Comparison of ENCODE assay signal across 18 cellular contexts in genomic region chr6:3286641-3287171, GRCh38. TPM values are rescaled to one million over a fixed set of nuclear protein-coding genes. Genes with fewer than 3 reads are reported as not detected.
DNase-seq lines count a peak whose midpoint lies in the region; ATAC-seq, FAIRE-seq and TF ChIP-seq lines count a peak whose summit lies in the region.
"Had no signal": no experiment of that assay in that cellular context is flagged by ENCODE, and none has a peak within 500 bp of the region (broad histone marks: within the 10 kb centered on the region; RNA-seq: fewer than 3 reads in every experiment).

No MANE protein-coding gene starts in this region.

- no peak for TF ChIP-seq EP300 in K562 (IDR thresholded peaks at IDR 0.05; ENCODE audit: low read length)

- ATAC-seq in K562: no peak
- ATAC-seq in naive thymus-derived CD4-positive, alpha-beta T cell: no peak
- no peak for ATAC-seq in GM21528 (IDR thresholded peaks at IDR 0.05; ENCODE audit: low FRiP score, unreplicated experiment)
- ATAC-seq: Panc1 had no signal

- H3K36me3 ChIP-seq in Peyer's patch: peaks cover 0 to 78% (median 0%) of the 10 kb centered on the region in 3 donors
- H3K36me3 ChIP-seq in K562 (ENCODE audit: control insufficient read depth, insufficient read depth, low read length): no peaks in the 10 kb centered on the region
- H3K36me3 ChIP-seq in naive thymus-derived CD4-positive, alpha-beta T cell (ENCODE audit: control insufficient read depth in 2 of 3, insufficient read depth in 3 of 3, low read length in 3 of 3): peaks cover 0 to 31% (median 0%) of the 10 kb centered on the region in 3 experiments
- H3K36me3 ChIP-seq: SJCRH30 had no signal

- BruUV-seq in K562 (replicated peaks; lab: Mats Ljungman, UMichigan): no TSS peak

- H3K4me1 ChIP-seq in Peyer's patch (no peaks in the 10 kb centered on the region), K562 (replicated peaks in 1 of 2; ENCODE audit: control insufficient read depth in 2 of 2, insufficient read depth in 2 of 2, low read length in 2 of 2) (peaks cover 22 to 53% of the 10 kb centered on the region in 2 experiments)
- H3K4me1 ChIP-seq in naive thymus-derived CD4-positive, alpha-beta T cell (ENCODE audit: control insufficient read depth in 2 of 2, insufficient read depth in 2 of 2, low read length in 2 of 2): no peaks in the 10 kb centered on the region
- H3K4me1 ChIP-seq: SJCRH30 had no signal

- no peak for TF ChIP-seq RAD21 in K562 (CRISPR knock-in tag; conservative IDR thresholded peaks at IDR 0.05 in 1 of 2, IDR thresholded peaks at IDR 0.05 in 1 of 2)

- H3K4me1 Mint-ChIP-seq in naive thymus-derived CD4-positive, alpha-beta T cell: no peaks in the 10 kb centered on the region

- H3K4me2 ChIP-seq in K562 (ENCODE audit: insufficient read depth, low read length): no peak overlapping the region

- H3K9ac ChIP-seq in K562 (ENCODE audit: insufficient read depth in 1 of 2, low read depth in 2 of 2, low read length in 2 of 2): no peak overlapping the region

- no peak for TF ChIP-seq CTCF in Peyer's patch (IDR thresholded peaks at IDR 0.05)
- no peak for TF ChIP-seq CTCF in K562 (IDR thresholded peaks at IDR 0.05 in 2 of 3, conservative IDR thresholded peaks at IDR 0.05 in 1 of 3; ENCODE audit: insufficient read depth in 2 of 3, low read depth in 1 of 3, low read length in 3 of 3)

- H3K27me3 ChIP-seq in Peyer's patch: no peaks in the 10 kb centered on the region
- H3K27me3 ChIP-seq in K562 (ENCODE audit: control insufficient read depth in 2 of 2, insufficient read depth in 2 of 2, low read length in 2 of 2): no peaks in the 10 kb centered on the region
- H3K27me3 ChIP-seq in naive thymus-derived CD4-positive, alpha-beta T cell (ENCODE audit: control insufficient read depth in 2 of 2, insufficient read depth in 2 of 2, low read length in 2 of 2): no peaks in the 10 kb centered on the region
- H3K27me3 ChIP-seq: SJCRH30 had no signal

- H3K27ac ChIP-seq in Peyer's patch (no peak overlapping the region), K562 (ENCODE audit: extremely low read depth, low read depth, low read length) (no peak overlapping the region), substantia nigra (ENCODE audit: low read depth, low read length, poor library complexity, severe bottlenecking) (peak overlapping the region; percentile 30)
- no peak overlapping the region for H3K27ac ChIP-seq in naive thymus-derived CD4-positive, alpha-beta T cell (ENCODE audit: low read depth, low read length)
- H3K27ac ChIP-seq: HL-60, SJCRH30 had no signal

- peak overlapping the region in 8 of 9 donors; percentile 38 to 84 (median 48) for H3K27ac Mint-ChIP-seq in naive thymus-derived CD4-positive, alpha-beta T cell
- H3K27ac Mint-ChIP-seq: CD4-positive, alpha-beta T cell had no signal

- FAIRE-seq in K562 (lab: Jason Lieb, UNC): no peak
- FAIRE-seq: G401.6, GM12892 had no signal

- DNase-seq in Peyer's patch (peak in 2 of 3 donors; percentile 39 to 43), K562 (ENCODE audit: extremely low read depth in 1 of 4, low spot score in 3 of 4) (no peak), substantia nigra (lab: John Stamatoyannopoulos, UW) (no peak), NCI-H146 (lab: John Stamatoyannopoulos, UW) (no peak)
- no peak for DNase-seq in naive thymus-derived CD4-positive, alpha-beta T cell
- DNase-seq in central memory CD4-positive, alpha-beta T cell: no peak
- DNase-seq: ACHN, Calu3, DMS79 treated with DMSO at 0.1 percent for 48 hours, KBM-7, NCI-H774, SJCRH30 had no signal

- H3K9me3 ChIP-seq in Peyer's patch (no peaks in the 10 kb centered on the region), K562 (replicated peaks; ENCODE audit: control insufficient read depth, insufficient read depth, low read depth, low read length) (no peaks in the 10 kb centered on the region)
- no peaks in the 10 kb centered on the region for H3K9me3 ChIP-seq in naive thymus-derived CD4-positive, alpha-beta T cell (ENCODE audit: control insufficient read depth in 2 of 3, low read length in 3 of 3)
- H3K9me3 ChIP-seq: SJCRH30 had no signal

- peaks cover 26% of the 10 kb centered on the region; the same call in 1 of the 2 replicates for H4K20me1 ChIP-seq in K562 (replicated peaks; ENCODE audit: control insufficient read depth, insufficient read depth, low read length)

- no peak overlapping the region for H2AFZ ChIP-seq in K562 (ENCODE audit: low read depth, low read length)

- peaks cover 7% of the 10 kb centered on the region for H3K9me1 ChIP-seq in K562 (ENCODE audit: control insufficient read depth, insufficient read depth, low read length)

- WGBS in K562 (ENCODE audit: insufficient coverage, low coverage, missing lambda C conversion rate): 85% methylated on average over 20 of the region's 24 CpGs

- TF ChIP-seq POLR2A in Peyer's patch (IDR thresholded peaks at IDR 0.05) (no peak), K562 (conservative IDR thresholded peaks at IDR 0.05) (no peak)

- H3K4me3 ChIP-seq in Peyer's patch (no peak overlapping the region), K562 (no peak overlapping the region)
- H3K4me3 ChIP-seq in naive thymus-derived CD4-positive, alpha-beta T cell (ENCODE audit: low read length): no peak overlapping the region
- H3K4me3 ChIP-seq: SJCRH30 had no signal

- in situ Hi-C loops in K562 (cut with MboI): loop anchor here (10.0 kb wide), 1 partner anchor 308 kb away; no protein-coding TSS in a partner anchor

- intact Hi-C loops in K562 (cut with micrococcal nuclease): loop anchor here (5.0 to 10.0 kb wide), 3 partner anchors 46 to 688 kb away; no protein-coding TSS in a partner anchor
- intact Hi-C loops in naive thymus-derived CD4-positive, alpha-beta T cell (cut with micrococcal nuclease): no loop called here

- H3K36me3 Mint-ChIP-seq in naive thymus-derived CD4-positive, alpha-beta T cell: peaks cover 0 to 10% (median 0%) of the 10 kb centered on the region in 5 donors

- no peaks in the 10 kb centered on the region for H3K27me3 Mint-ChIP-seq in naive thymus-derived CD4-positive, alpha-beta T cell
- H3K27me3 Mint-ChIP-seq: CD4-positive, alpha-beta T cell had no signal

- no peak overlapping the region for H3K4me3 Mint-ChIP-seq in naive thymus-derived CD4-positive, alpha-beta T cell
- H3K4me3 Mint-ChIP-seq: CD4-positive, alpha-beta T cell had no signal

- POLR2A ChIA-PET in K562 (lab: Yijun Ruan, JAX): interaction anchor here (0.7 to 1.2 kb wide), 6 partner anchors 10 to 443 kb away, joined by 3 to 6 read pairs (median 4); partner anchors contain the start of gene PSMG4
- POLR2A ChIA-PET in naive thymus-derived CD4-positive, alpha-beta T cell (lab: Charles Lee): interaction anchor here (0.5 kb wide), 1 partner anchor 167 kb away, joined by 3 read pairs; no protein-coding TSS in a partner anchor

- CTCF ChIA-PET in K562 (lab: Yijun Ruan, JAX; ENCODE audit: low intra/inter-chr PET ratio): no interaction called here
- CTCF ChIA-PET in naive thymus-derived CD4-positive, alpha-beta T cell (lab: Charles Lee): interaction anchor here (0.6 to 1.1 kb wide), 3 partner anchors 9 to 351 kb away, joined by 3 to 4 read pairs (median 3); no protein-coding TSS in a partner anchor

- no peaks in the 10 kb centered on the region for H3K79me2 ChIP-seq in K562 (ENCODE audit: control insufficient read depth, insufficient read depth, low read length)

- no peaks in the 10 kb centered on the region for H3K9me3 Mint-ChIP-seq in naive thymus-derived CD4-positive, alpha-beta T cell
- H3K9me3 Mint-ChIP-seq: CD4-positive, alpha-beta T cell had no signal

RNA-seq across cellular contexts. Expression of gene PSMG4, which starts 28.0 kb away (rescaled TPM):
- total RNA-seq in Peyer's patch: 10 to 100 TPM in 3 of 4 donors, 1 to 10 TPM in 1; 6.6 to 16.8 (median 15.9) TPM
- 101 and 118 TPM in 2 replicates for total RNA-seq in K562 (2011; cell fraction: chromatin; rRNA removed; ENCODE audit: low replicate concordance)
- 85.9 and 99.7 TPM in 2 replicates for total RNA-seq in K562 (2011; cell fraction: nucleolus; rRNA removed)
- total RNA-seq in K562 (2011; cell fraction: nucleoplasm; rRNA removed): 97.7 and 105 TPM in 2 replicates
- total RNA-seq in K562 (2014; rRNA removed): 123 and 126 TPM in 2 replicates
- total RNA-seq in K562 (2014; rRNA removed; fragmentation: Illumina TruSeq; extraction: Trizol): 41.4 and 42.7 TPM in 2 replicates
- 52.0 and 56.4 TPM in 2 replicates for total RNA-seq in K562 (2015; rRNA removed; fragmentation: Illumina TruSeq; extraction: Trizol)
- total RNA-seq in K562 (2021): 74.4 and 81.6 TPM in 2 replicates
- 62.2 and 64.5 TPM in 2 replicates for polyA plus RNA-seq in K562 (2011; rRNA removed)
- 83.4 and 238 TPM in 2 replicates for polyA plus RNA-seq in K562 (2011; cell fraction: cytosol; rRNA removed)
- 74.0 and 91.4 TPM in 2 replicates for polyA plus RNA-seq in K562 (2011; cell fraction: nucleus; rRNA removed)
- polyA plus RNA-seq in K562 (2012): 79.5 and 80.8 TPM in 2 replicates
- polyA plus RNA-seq in K562 (2014; fragmentation: Illumina TruSeq; extraction: Trizol): 29.0 and 49.1 TPM in 2 replicates
- polyA plus RNA-seq in K562 (2014; fragmentation: Nextera tagmentation; extraction: Ambion mirVana): 10 to 100 TPM; 12.9 to 19.4 TPM
- polyA plus RNA-seq in K562 (2014; rRNA removed): 165 and 185 TPM in 2 replicates
- 30.7 and 32.6 TPM in 2 replicates for polyA minus RNA-seq in K562 (2011; rRNA and poly(A)+ RNA removed)
- 14.1 and 15.7 TPM in 2 replicates for polyA minus RNA-seq in K562 (2011; cell fraction: cytosol; rRNA and poly(A)+ RNA removed)
- 39.4 and 48.7 TPM in 2 replicates for polyA minus RNA-seq in K562 (2011; cell fraction: nucleus; rRNA and poly(A)+ RNA removed)
- total RNA-seq in naive thymus-derived CD4-positive, alpha-beta T cell: 10 to 100 TPM; 15.6 to 45.0 (median 27.7) TPM
- polyA plus RNA-seq in naive thymus-derived CD4-positive, alpha-beta T cell: 10 to 100 TPM; 53.8 to 81.7 TPM

RNA-seq across cellular contexts. Expression of gene TUBB2B, which starts 59.3 kb away (rescaled TPM):
- total RNA-seq in Peyer's patch (1 to 10 TPM; 2.4 to 7.4 (median 4.5) TPM), K562 (2014; rRNA removed) (6.4 and 7.3 TPM in 2 replicates), K562 (2014; rRNA removed; fragmentation: Illumina TruSeq; extraction: Trizol) (1.6 and 2.3 TPM in 2 replicates), K562 (2015; rRNA removed; fragmentation: Illumina TruSeq; extraction: Trizol) (3.3 and 3.8 TPM in 2 replicates), K562 (2021) (5.1 and 5.8 TPM in 2 replicates)
- 1.7 and 4.6 TPM in 2 replicates for total RNA-seq in K562 (2011; cell fraction: chromatin; rRNA removed; ENCODE audit: low replicate concordance)
- total RNA-seq in K562 (2011; cell fraction: nucleolus; rRNA removed): 5.0 and 6.5 TPM in 2 replicates
- total RNA-seq in K562 (2011; cell fraction: nucleoplasm; rRNA removed): 3.4 and 3.9 TPM in 2 replicates
- polyA plus RNA-seq in K562 (2011; rRNA removed) (9.7 and 14.5 TPM in 2 replicates), K562 (2014; fragmentation: Illumina TruSeq; extraction: Trizol) (4.6 and 9.1 TPM in 2 replicates), K562 (2014; fragmentation: Nextera tagmentation; extraction: Ambion mirVana) (under 1 TPM; 0.11 to 0.18 TPM), K562 (2014; rRNA removed) (6.1 and 7.0 TPM in 2 replicates)
- 18.8 and 24.4 TPM in 2 replicates for polyA plus RNA-seq in K562 (2011; cell fraction: cytosol; rRNA removed)
- 5.8 and 7.2 TPM in 2 replicates for polyA plus RNA-seq in K562 (2011; cell fraction: nucleus; rRNA removed)
- 9.9 and 11.3 TPM in 2 replicates for polyA plus RNA-seq in K562 (2012)
- 5.1 and 6.2 TPM in 2 replicates for polyA minus RNA-seq in K562 (2011; rRNA and poly(A)+ RNA removed)
- polyA minus RNA-seq in K562 (2011; cell fraction: cytosol; rRNA and poly(A)+ RNA removed): 7.5 and 11.3 TPM in 2 replicates
- 2.7 and 6.1 TPM in 2 replicates for polyA minus RNA-seq in K562 (2011; cell fraction: nucleus; rRNA and poly(A)+ RNA removed)
- 1 to 10 TPM in 1 of 5 experiments, under 1 TPM in 2, not detected in 2; 0.27 to 1.6 (median 0.54) TPM for total RNA-seq in naive thymus-derived CD4-positive, alpha-beta T cell
- under 1 TPM in 1 of 2 donors, not detected in 1; 0.18 TPM for polyA plus RNA-seq in naive thymus-derived CD4-positive, alpha-beta T cell
- total RNA-seq: CD4-positive, alpha-beta T cell had no signal

Comparison
In these comparisons a context has a peak if more than half of its experiments do, and no peak if none do; other contexts are left out.
1. DNase-seq: peak in Peyer's patch (2 of 3); none in K562 (0 of 4), naive thymus-derived CD4-positive, alpha-beta T cell (0 of 9), substantia nigra (0 of 49), NCI-H146 (single experiment) and central memory CD4-positive, alpha-beta T cell (single experiment).